Comparison of ENCODE assay signal across 1 cellular context in the genomic region with DNA sequence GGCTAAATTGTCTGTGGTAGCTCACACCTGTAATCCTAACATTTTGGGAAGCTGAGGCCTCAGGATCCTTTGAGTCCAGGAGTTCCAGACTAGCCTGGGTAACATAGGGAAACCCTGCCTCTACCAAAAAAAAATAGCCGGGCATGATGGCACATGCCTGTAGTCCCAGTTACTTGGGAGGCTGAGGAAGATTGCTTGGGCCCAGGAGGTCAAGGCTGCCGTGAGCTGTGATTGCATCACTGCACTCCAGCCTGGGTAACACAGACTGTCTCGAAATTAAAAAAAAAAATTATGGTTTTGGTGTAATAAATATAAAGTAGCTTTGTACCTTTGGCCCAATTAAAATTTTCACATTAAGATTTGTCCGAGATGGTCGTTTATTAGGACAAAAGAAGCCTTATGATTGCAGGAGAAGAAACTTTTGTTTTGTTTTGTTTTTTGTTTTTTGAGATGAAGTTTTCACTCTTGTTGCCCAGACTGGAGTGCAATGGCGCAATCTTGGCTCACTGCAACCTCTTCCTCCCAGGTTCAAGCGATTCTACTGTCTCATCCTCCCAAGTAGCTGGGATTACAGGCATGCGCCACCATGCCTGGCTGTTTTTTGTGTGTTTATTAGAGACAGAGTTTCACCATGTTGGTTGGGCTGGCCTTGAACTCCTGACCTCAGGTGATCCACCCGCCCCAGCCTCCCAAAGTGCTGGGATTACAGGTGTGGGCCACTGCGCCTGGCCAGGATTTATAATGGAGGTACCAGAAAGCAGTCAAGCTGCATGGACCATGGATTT.
A peak's percentile ranks its signal among the peaks of the same experiment; 100 is the strongest.
TF ChIP-seq lines count a peak whose summit lies in the region.

No MANE protein-coding gene starts in this region.

TF ChIP-seq in HepG2, 621 proteins besides CTCF, POLR2A, EP300 and RAD21 (continued from another document and continues in another):
- TF ChIP-seq, protein P1, sequence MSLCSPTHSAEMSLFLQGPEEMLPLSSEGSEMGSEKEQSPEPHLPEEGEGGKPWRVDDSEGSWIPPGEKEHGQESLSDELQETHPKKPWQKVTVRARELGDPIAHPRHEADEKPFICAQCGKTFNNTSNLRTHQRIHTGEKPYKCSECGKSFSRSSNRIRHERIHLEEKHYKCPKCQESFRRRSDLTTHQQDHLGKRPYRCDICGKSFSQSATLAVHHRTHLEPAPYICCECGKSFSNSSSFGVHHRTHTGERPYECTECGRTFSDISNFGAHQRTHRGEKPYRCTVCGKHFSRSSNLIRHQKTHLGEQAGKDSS (CRISPR knock-in tag; IDR thresholded peaks at IDR 0.05; ENCODE audit: borderline replicate concordance, low read depth) = no peak
- TF ChIP-seq ZNF577 (CRISPR knock-in tag; IDR thresholded peaks at IDR 0.05; ENCODE audit: borderline replicate concordance, low read depth) (no peak), ZNF777 (CRISPR knock-in tag; IDR thresholded peaks at IDR 0.05) (no peak), ATF1 (CRISPR knock-in tag; IDR thresholded peaks at IDR 0.05) (no peak), ZNF326 (CRISPR knock-in tag; IDR thresholded peaks at IDR 0.05; ENCODE audit: borderline replicate concordance) (no peak), POLR2AphosphoS5 (IDR thresholded peaks at IDR 0.05; ENCODE audit: low read depth, low read length) (no peak), JUND (CRISPR knock-in tag; IDR thresholded peaks at IDR 0.05) (no peak), MXI1 (IDR thresholded peaks at IDR 0.05; ENCODE audit: borderline replicate concordance, low read depth, low read length) (no peak), ZMYM4 (CRISPR knock-in tag; IDR thresholded peaks at IDR 0.05) (0 out of 2 replicates have a peak, but pooled peaks have one; percentile 12), NFAT5 (CRISPR knock-in tag; IDR thresholded peaks at IDR 0.05) (no peak), DMAP1 (CRISPR knock-in tag; IDR thresholded peaks at IDR 0.05) (no peak), ZNF431 (CRISPR knock-in tag; IDR thresholded peaks at IDR 0.05; ENCODE audit: borderline replicate concordance, low read depth) (no peak), HDAC1 (CRISPR knock-in tag; IDR thresholded peaks at IDR 0.05) (no peak), ZNF317 (CRISPR knock-in tag; IDR thresholded peaks at IDR 0.05) (no peak), NONO (IDR thresholded peaks at IDR 0.05) (no peak), NONO (CRISPR knock-in tag; conservative IDR thresholded peaks at IDR 0.05) (no peak), ZBTB38 (CRISPR knock-in tag; IDR thresholded peaks at IDR 0.05) (0 out of 2 replicates have a peak, but pooled peaks have one; percentile 25), ZNF468 (CRISPR knock-in tag; IDR thresholded peaks at IDR 0.05) (no peak), NFYB (CRISPR knock-in tag; IDR thresholded peaks at IDR 0.05) (no peak), ZNF570 (CRISPR knock-in tag; IDR thresholded peaks at IDR 0.05; ENCODE audit: borderline replicate concordance) (no peak), ZNF460 (CRISPR knock-in tag; IDR thresholded peaks at IDR 0.05; ENCODE audit: borderline replicate concordance) (peak; percentile 91), U2AF1 (optimal IDR thresholded peaks at IDR 0.05; ENCODE audit: low read depth, low read length) (no peak), CEBPB (IDR thresholded peaks at IDR 0.05; ENCODE audit: borderline replicate concordance, low read depth, low read length) (peak; percentile 64; the same call in 1 of the 2 replicates), FOSL2 (CRISPR knock-in tag; IDR thresholded peaks at IDR 0.05) (no peak), ZNF282 (IDR thresholded peaks at IDR 0.05; ENCODE audit: partially characterized antibody) (no peak), RFX3 (CRISPR knock-in tag; IDR thresholded peaks at IDR 0.05) (no peak), SNRNP70 (IDR thresholded peaks at IDR 0.05; ENCODE audit: low read depth, low read length) (no peak), GFI1 (CRISPR knock-in tag; IDR thresholded peaks at IDR 0.05; ENCODE audit: borderline replicate concordance) (no peak), TCF7 (IDR thresholded peaks at IDR 0.05; ENCODE audit: low read depth) (no peak), HOXA3 (CRISPR knock-in tag; IDR thresholded peaks at IDR 0.05) (peak; percentile 53; the same call in 1 of the 2 replicates), ZNF337 (CRISPR knock-in tag; IDR thresholded peaks at IDR 0.05; ENCODE audit: borderline replicate concordance, low read depth) (no peak), HMG20B (CRISPR knock-in tag; conservative IDR thresholded peaks at IDR 0.05) (no peak), ATF3 (CRISPR knock-in tag; IDR thresholded peaks at IDR 0.05) (no peak), PHF5A (CRISPR knock-in tag; IDR thresholded peaks at IDR 0.05; ENCODE audit: low read depth, unreplicated experiment) (no peak), KAT7 (CRISPR knock-in tag; IDR thresholded peaks at IDR 0.05; ENCODE audit: borderline replicate concordance) (no peak), CENPX (CRISPR knock-in tag; IDR thresholded peaks at IDR 0.05) (no peak), TCF12 (IDR thresholded peaks at IDR 0.05) (no peak), TCF12 (CRISPR knock-in tag; IDR thresholded peaks at IDR 0.05) (no peak), HNF1B (CRISPR knock-in tag; IDR thresholded peaks at IDR 0.05) (0 out of 2 replicates have a peak, but pooled peaks have one; percentile 1), ETV6 (CRISPR knock-in tag; conservative IDR thresholded peaks at IDR 0.05) (no peak)
- TF ChIP-seq, protein P2, sequence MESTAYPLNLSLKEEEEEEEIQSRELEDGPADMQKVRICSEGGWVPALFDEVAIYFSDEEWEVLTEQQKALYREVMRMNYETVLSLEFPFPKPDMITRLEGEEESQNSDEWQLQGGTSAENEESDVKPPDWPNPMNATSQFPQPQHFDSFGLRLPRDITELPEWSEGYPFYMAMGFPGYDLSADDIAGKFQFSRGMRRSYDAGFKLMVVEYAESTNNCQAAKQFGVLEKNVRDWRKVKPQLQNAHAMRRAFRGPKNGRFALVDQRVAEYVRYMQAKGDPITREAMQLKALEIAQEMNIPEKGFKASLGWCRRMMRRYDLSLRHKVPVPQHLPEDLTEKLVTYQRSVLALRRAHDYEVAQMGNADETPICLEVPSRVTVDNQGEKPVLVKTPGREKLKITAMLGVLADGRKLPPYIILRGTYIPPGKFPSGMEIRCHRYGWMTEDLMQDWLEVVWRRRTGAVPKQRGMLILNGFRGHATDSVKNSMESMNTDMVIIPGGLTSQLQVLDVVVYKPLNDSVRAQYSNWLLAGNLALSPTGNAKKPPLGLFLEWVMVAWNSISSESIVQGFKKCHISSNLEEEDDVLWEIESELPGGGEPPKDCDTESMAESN (CRISPR knock-in tag; conservative IDR thresholded peaks at IDR 0.05) = peak; percentile 52; the same call in 1 of the 2 replicates
- TF ChIP-seq, protein P3, sequence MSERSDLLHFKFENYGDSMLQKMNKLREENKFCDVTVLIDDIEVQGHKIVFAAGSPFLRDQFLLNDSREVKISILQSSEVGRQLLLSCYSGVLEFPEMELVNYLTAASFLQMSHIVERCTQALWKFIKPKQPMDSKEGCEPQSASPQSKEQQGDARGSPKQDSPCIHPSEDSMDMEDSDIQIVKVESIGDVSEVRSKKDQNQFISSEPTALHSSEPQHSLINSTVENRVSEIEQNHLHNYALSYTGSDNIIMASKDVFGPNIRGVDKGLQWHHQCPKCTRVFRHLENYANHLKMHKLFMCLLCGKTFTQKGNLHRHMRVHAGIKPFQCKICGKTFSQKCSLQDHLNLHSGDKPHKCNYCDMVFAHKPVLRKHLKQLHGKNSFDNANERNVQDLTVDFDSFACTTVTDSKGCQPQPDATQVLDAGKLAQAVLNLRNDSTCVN (CRISPR knock-in tag; IDR thresholded peaks at IDR 0.05; ENCODE audit: borderline replicate concordance) = no peak
- TF ChIP-seq, protein P4, sequence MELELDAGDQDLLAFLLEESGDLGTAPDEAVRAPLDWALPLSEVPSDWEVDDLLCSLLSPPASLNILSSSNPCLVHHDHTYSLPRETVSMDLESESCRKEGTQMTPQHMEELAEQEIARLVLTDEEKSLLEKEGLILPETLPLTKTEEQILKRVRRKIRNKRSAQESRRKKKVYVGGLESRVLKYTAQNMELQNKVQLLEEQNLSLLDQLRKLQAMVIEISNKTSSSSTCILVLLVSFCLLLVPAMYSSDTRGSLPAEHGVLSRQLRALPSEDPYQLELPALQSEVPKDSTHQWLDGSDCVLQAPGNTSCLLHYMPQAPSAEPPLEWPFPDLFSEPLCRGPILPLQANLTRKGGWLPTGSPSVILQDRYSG (CRISPR knock-in tag; IDR thresholded peaks at IDR 0.05) = no peak
- TF ChIP-seq, protein P5, sequence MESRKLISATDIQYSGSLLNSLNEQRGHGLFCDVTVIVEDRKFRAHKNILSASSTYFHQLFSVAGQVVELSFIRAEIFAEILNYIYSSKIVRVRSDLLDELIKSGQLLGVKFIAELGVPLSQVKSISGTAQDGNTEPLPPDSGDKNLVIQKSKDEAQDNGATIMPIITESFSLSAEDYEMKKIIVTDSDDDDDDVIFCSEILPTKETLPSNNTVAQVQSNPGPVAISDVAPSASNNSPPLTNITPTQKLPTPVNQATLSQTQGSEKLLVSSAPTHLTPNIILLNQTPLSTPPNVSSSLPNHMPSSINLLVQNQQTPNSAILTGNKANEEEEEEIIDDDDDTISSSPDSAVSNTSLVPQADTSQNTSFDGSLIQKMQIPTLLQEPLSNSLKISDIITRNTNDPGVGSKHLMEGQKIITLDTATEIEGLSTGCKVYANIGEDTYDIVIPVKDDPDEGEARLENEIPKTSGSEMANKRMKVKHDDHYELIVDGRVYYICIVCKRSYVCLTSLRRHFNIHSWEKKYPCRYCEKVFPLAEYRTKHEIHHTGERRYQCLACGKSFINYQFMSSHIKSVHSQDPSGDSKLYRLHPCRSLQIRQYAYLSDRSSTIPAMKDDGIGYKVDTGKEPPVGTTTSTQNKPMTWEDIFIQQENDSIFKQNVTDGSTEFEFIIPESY (CRISPR knock-in tag; IDR thresholded peaks at IDR 0.05) = peak; percentile 70
- TF ChIP-seq, protein P6, sequence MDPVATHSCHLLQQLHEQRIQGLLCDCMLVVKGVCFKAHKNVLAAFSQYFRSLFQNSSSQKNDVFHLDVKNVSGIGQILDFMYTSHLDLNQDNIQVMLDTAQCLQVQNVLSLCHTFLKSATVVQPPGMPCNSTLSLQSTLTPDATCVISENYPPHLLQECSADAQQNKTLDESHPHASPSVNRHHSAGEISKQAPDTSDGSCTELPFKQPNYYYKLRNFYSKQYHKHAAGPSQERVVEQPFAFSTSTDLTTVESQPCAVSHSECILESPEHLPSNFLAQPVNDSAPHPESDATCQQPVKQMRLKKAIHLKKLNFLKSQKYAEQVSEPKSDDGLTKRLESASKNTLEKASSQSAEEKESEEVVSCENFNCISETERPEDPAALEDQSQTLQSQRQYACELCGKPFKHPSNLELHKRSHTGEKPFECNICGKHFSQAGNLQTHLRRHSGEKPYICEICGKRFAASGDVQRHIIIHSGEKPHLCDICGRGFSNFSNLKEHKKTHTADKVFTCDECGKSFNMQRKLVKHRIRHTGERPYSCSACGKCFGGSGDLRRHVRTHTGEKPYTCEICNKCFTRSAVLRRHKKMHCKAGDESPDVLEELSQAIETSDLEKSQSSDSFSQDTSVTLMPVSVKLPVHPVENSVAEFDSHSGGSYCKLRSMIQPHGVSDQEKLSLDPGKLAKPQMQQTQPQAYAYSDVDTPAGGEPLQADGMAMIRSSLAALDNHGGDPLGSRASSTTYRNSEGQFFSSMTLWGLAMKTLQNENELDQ (CRISPR knock-in tag; IDR thresholded peaks at IDR 0.05; ENCODE audit: borderline replicate concordance) = no peak
